8 cellular contexts compared by ENCODE assay signal in the genomic region with DNA sequence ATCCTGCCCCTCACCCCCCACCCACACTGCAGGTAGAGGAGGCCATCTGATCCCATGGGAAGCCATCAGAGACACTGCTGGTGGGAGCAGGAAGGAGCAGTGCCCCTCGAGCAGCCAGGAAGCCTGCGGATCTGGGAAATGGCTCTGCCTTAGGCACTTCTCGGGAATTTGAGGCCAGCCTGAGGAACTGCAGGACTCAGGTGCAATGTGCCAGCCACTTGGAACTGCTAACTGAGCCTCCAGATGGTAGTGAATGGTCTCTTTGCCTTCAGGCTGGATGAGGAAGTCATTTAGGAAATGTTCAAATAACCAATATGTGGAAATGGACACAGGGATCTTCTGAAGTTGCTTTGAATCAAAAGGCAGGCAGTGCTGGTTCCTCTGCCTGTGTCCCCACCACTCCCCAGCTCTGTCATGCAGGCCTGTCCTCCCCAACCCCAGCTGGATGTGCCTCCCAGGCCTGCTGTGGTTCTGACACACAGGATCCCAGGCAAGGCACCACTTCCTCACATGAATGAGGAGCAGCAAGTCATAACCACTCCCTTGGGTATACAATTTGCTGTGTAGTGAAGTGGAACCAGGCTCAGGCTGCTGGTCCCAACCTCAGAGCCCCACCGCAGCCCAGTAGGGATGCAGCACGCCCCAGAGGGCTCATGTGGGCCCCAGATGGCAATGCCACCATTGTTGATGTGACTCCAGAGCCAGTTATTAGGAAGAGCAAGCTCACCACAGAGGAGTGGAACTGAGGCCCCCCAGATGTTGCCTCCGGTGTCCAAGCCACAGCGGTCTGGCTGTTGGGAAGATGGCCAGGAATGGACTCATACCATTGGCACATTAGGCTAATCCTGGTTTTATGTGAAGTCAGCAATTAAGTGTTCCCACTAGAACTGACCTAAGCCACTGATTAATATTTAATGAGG. TPM values are rescaled to one million over a fixed set of nuclear protein-coding genes. Genes with fewer than 3 reads are reported as not detected.
DNase-seq lines count a peak whose midpoint lies in the region; ATAC-seq, FAIRE-seq and TF ChIP-seq lines count a peak whose summit lies in the region.

No MANE protein-coding gene starts in this region.

- H3K23ac ChIP-seq in H9 (ENCODE audit: insufficient read length, low read depth, low read length) = no peak overlapping the region

- H3K14ac ChIP-seq in H9 (ENCODE audit: insufficient read depth, low read length) = no peak overlapping the region; the same call in 1 of the 2 replicates

- H3K9ac ChIP-seq in H9 (ENCODE audit: extremely low read depth, insufficient read length, low read length) (no peak overlapping the region), astrocyte (ENCODE audit: low read length) (no peak overlapping the region)

- peaks cover 3 to 7% of the 10 kb centered on the region in 2 experiments for H3K4me1 Mint-ChIP-seq in H9
- H3K4me1 Mint-ChIP-seq in astrocyte (ENCODE audit: low read depth, unreplicated experiment) = peaks cover 52% of the 10 kb centered on the region
- no peaks in the 10 kb centered on the region for H3K4me1 Mint-ChIP-seq in CD8-positive, alpha-beta T cell (ENCODE audit: low read depth)

- no peak overlapping the region for H3K56ac ChIP-seq in H9 (ENCODE audit: insufficient read length, low read depth, low read length)

- H3K27ac ChIP-seq in H9 (ENCODE audit: insufficient read length, low read depth, low read length) = no peak overlapping the region
- peak overlapping the region; percentile 8 for H3K27ac ChIP-seq in astrocyte (ENCODE audit: low read depth, low read length)
- peak overlapping the region; percentile 22 to 63 for H3K27ac ChIP-seq in right atrium auricular region
- no peak overlapping the region for H3K27ac ChIP-seq in CD8-positive, alpha-beta T cell (ENCODE audit: low read depth, low read length)

- H3K36me3 Mint-ChIP-seq in H9 (ENCODE audit: insufficient read depth in 1 of 3, low read depth in 3 of 3) (peaks cover 13 to 16% (median 14%) of the 10 kb centered on the region in 3 experiments), astrocyte (ENCODE audit: low read depth, unreplicated experiment) (peaks cover 16% of the 10 kb centered on the region)
- peaks cover 33% of the 10 kb centered on the region for H3K36me3 Mint-ChIP-seq in CD8-positive, alpha-beta T cell

- no peak overlapping the region for H2BK12ac ChIP-seq in H9 (ENCODE audit: insufficient read length, low read depth, low read length)

- H2AFZ ChIP-seq in H9 (ENCODE audit: low read length) = no peak overlapping the region
- H2AFZ ChIP-seq in astrocyte (ENCODE audit: low read depth, low read length) = no peak overlapping the region

- FAIRE-seq in astrocyte (lab: Jason Lieb, UNC) = no peak

- H3K36me3 ChIP-seq in astrocyte (ENCODE audit: insufficient read depth, low read length) (no peaks in the 10 kb centered on the region), right atrium auricular region (no peaks in the 10 kb centered on the region)
- no peaks in the 10 kb centered on the region for H3K36me3 ChIP-seq in CD8-positive, alpha-beta T cell (ENCODE audit: insufficient read depth, low read length)

- POLR2A ChIA-PET in CD8-positive, alpha-beta T cell (lab: Charles Lee) = no interaction called here

- H4K20me1 ChIP-seq in H9 (ENCODE audit: control insufficient read depth, insufficient read depth, insufficient read length) (no peaks in the 10 kb centered on the region), astrocyte (ENCODE audit: insufficient read depth, low read length) (no peaks in the 10 kb centered on the region)

- H3K27me3 Mint-ChIP-seq in H9 (ENCODE audit: low read depth) (no peaks in the 10 kb centered on the region), astrocyte (ENCODE audit: low read depth, unreplicated experiment) (no peaks in the 10 kb centered on the region)
- H3K27me3 Mint-ChIP-seq in CD8-positive, alpha-beta T cell (ENCODE audit: low read depth) = no peaks in the 10 kb centered on the region

- no peak overlapping the region for H2BK20ac ChIP-seq in H9 (ENCODE audit: low read depth, low read length, poor library complexity, severe bottlenecking)

- no peak overlapping the region for H2AK5ac ChIP-seq in H9 (ENCODE audit: insufficient read length, low read length)

- H3K9me3 ChIP-seq in H9 (ENCODE audit: control insufficient read depth, low read depth, low read length) (no peaks in the 10 kb centered on the region), astrocyte (ENCODE audit: insufficient read depth, low read depth, low read length) (no peaks in the 10 kb centered on the region), right atrium auricular region (no peaks in the 10 kb centered on the region)
- H3K9me3 ChIP-seq in CD8-positive, alpha-beta T cell (ENCODE audit: low read length) = no peaks in the 10 kb centered on the region

- H3K4me3 Mint-ChIP-seq in H9 = no peak overlapping the region
- no peak overlapping the region for H3K4me3 Mint-ChIP-seq in astrocyte (ENCODE audit: unreplicated experiment)
- H3K4me3 Mint-ChIP-seq in CD8-positive, alpha-beta T cell = no peak overlapping the region

- H3K4me1 ChIP-seq in H9 (ENCODE audit: insufficient read depth, low read length) (no peaks in the 10 kb centered on the region), astrocyte (ENCODE audit: insufficient read depth, low read length) (peaks cover 47% of the 10 kb centered on the region), right atrium auricular region (peaks cover 0 to 63% of the 10 kb centered on the region in 2 donors)
- H3K4me1 ChIP-seq in CD8-positive, alpha-beta T cell (ENCODE audit: insufficient read depth, low read length) = no peaks in the 10 kb centered on the region

- H3K79me1 ChIP-seq in H9 (ENCODE audit: insufficient read depth, low read depth, low read length, poor library complexity, severe bottlenecking) = no peaks in the 10 kb centered on the region

- no peak for ATAC-seq in CD8-positive, alpha-beta T cell

- in situ Hi-C loops in GM13976 (cut with MboI; ENCODE audit: low sequenced_read_pairs, unreplicated experiment) = no loop called here

- no peak overlapping the region for H2BK5ac ChIP-seq in H9 (ENCODE audit: insufficient read length, low read length)

- H4K8ac ChIP-seq in H9 (replicated peaks; ENCODE audit: insufficient read length, low read depth, low read length) = no peak overlapping the region

- H3K4me2 ChIP-seq in H9 (ENCODE audit: insufficient read depth, insufficient read length, low read length) (no peak overlapping the region), astrocyte (ENCODE audit: low read length) (no peak overlapping the region)

- DNase-seq in H9 = no peak
- peak; percentile 60 for DNase-seq in astrocyte (ENCODE audit: low read depth)
- DNase-seq in right atrium auricular region (ENCODE audit: low spot score) = peak; percentile 73
- DNase-seq in superior temporal gyrus (ENCODE audit: extremely low spot score) = peak; percentile 9
- DNase-seq in GM13976 (ENCODE audit: low spot score) = no peak
- no peak for DNase-seq in OCI-M1 (lab: John Stamatoyannopoulos, UW)
- DNase-seq in CD8-positive, alpha-beta T cell = no peak
- no peak for DNase-seq in activated CD8-positive, alpha-beta memory T cell treated with anti-CD3 and anti-CD28 coated beads, Interleukin-2, amount 50 U/mL, for 48 hours

- H3K4ac ChIP-seq in H9 (ENCODE audit: low read depth, low read length) = no peak overlapping the region

- H4K91ac ChIP-seq in H9 (ENCODE audit: insufficient read length, low read depth, low read length) = no peak overlapping the region

- no CpG with 5 or more reads among the region's 7 CpGs for WGBS in H9 (ENCODE audit: extremely low coverage, insufficient read length, low lambda C conversion rate)

- H3K27me3 ChIP-seq in H9 (ENCODE audit: insufficient read depth, low read length) (no peaks in the 10 kb centered on the region), astrocyte (ENCODE audit: insufficient read depth, low read length) (no peaks in the 10 kb centered on the region), right atrium auricular region (no peaks in the 10 kb centered on the region)
- no peaks in the 10 kb centered on the region for H3K27me3 ChIP-seq in CD8-positive, alpha-beta T cell (ENCODE audit: insufficient read depth, low read length)

- H3K18ac ChIP-seq in H9 (ENCODE audit: insufficient read length, low read depth, low read length) = no peak overlapping the region

- H3T11ph ChIP-seq in H9 (ENCODE audit: low read length) = no peak overlapping the region

- H3K23me2 ChIP-seq in H9 (ENCODE audit: insufficient read length, low read depth, low read length, poor library complexity, severe bottlenecking) = no peaks in the 10 kb centered on the region

- TF ChIP-seq CTCF in H9 (conservative IDR thresholded peaks at IDR 0.05) (no peak), astrocyte (IDR thresholded peaks at IDR 0.05; ENCODE audit: insufficient read depth, low read depth, low read length) (no peak), right atrium auricular region (IDR thresholded peaks at IDR 0.05) (no peak), GM13976 (IDR thresholded peaks at IDR 0.05; ENCODE audit: borderline replicate concordance, control extremely low read depth, extremely low read depth, insufficient read depth, missing control alignments) (no peak)
- no peak for TF ChIP-seq CTCF in CD8-positive, alpha-beta T cell (IDR thresholded peaks at IDR 0.05)

- H3K4me3 ChIP-seq in astrocyte (ENCODE audit: insufficient read depth, low read depth, low read length) (no peak overlapping the region), right atrium auricular region (no peak overlapping the region)
- H3K4me3 ChIP-seq in CD8-positive, alpha-beta T cell (ENCODE audit: low read depth, low read length) = no peak overlapping the region

- CTCF ChIA-PET in CD8-positive, alpha-beta T cell (lab: Charles Lee) = interaction anchor here (1.2 to 2.9 kb wide), 4 partner anchors 9 to 109 kb away, joined by 3 to 12 read pairs (median 6); no protein-coding TSS in a partner anchor

- H2BK120ac ChIP-seq in H9 (ENCODE audit: low read depth, low read length, poor library complexity, severe bottlenecking) = no peak overlapping the region

- no peak overlapping the region for H4K5ac ChIP-seq in H9 (ENCODE audit: insufficient read length, low read depth, low read length)

- H3K79me2 ChIP-seq in H9 (ENCODE audit: insufficient read depth, low read length) (no peaks in the 10 kb centered on the region), astrocyte (ENCODE audit: insufficient read depth, low read length) (no peaks in the 10 kb centered on the region)

- intact Hi-C loops in CD8-positive, alpha-beta T cell (cut with DNase I, micrococcal nuclease) = no loop called here

- H3K9me3 Mint-ChIP-seq in H9 = no peaks in the 10 kb centered on the region
- H3K9me3 Mint-ChIP-seq in astrocyte (ENCODE audit: unreplicated experiment) = no peaks in the 10 kb centered on the region
- H3K9me3 Mint-ChIP-seq in CD8-positive, alpha-beta T cell = no peaks in the 10 kb centered on the region

- H3K27ac Mint-ChIP-seq in H9 (peak overlapping the region in 2 of 3 experiments; percentile 37 to 44; a peak in 1 of 7 replicates), astrocyte (ENCODE audit: unreplicated experiment) (no peak overlapping the region)
- no peak overlapping the region for H3K27ac Mint-ChIP-seq in CD8-positive, alpha-beta T cell

- no peak overlapping the region for H2BK15ac ChIP-seq in H9 (ENCODE audit: low read depth, low read length)

RNA-seq across cellular contexts. Expression of gene LIMD1, which starts 46.5 kb away (rescaled TPM):
- total RNA-seq in H9 (2021) (34.6 and 34.8 TPM in 2 replicates), astrocyte (27.2 and 28.4 TPM in 2 replicates), right atrium auricular region (10 to 100 TPM; 15.8 to 19.4 TPM)
- total RNA-seq in CD8-positive, alpha-beta T cell = 10 to 100 TPM; 13.5 to 13.8 TPM

Comparison
In these comparisons a context has a peak if more than half of its experiments do, and no peak if none do; other contexts are left out.
1. DNase-seq: peak in astrocyte (single experiment), right atrium auricular region (single experiment) and superior temporal gyrus (single experiment); none in H9 (single experiment), GM13976 (single experiment), OCI-M1 (single experiment), CD8-positive, alpha-beta T cell (0 of 7) and activated CD8-positive, alpha-beta memory T cell treated with anti-CD3 and anti-CD28 coated beads, Interleukin-2, amount 50 U/mL, for 48 hours (single experiment).
2. H3K27ac ChIP-seq: peak in astrocyte (single experiment) and right atrium auricular region (2 of 2); none in H9 (single experiment) and CD8-positive, alpha-beta T cell (single experiment).
3. H3K27ac Mint-ChIP-seq: peak in H9 (2 of 3); none in astrocyte (single experiment) and CD8-positive, alpha-beta T cell (single experiment).